1 cellular context compared by ENCODE assay signal in genomic region chr17:21296097-21297025, GRCh38.
TF ChIP-seq lines count a peak whose summit lies in the region.

No MANE protein-coding gene starts in this region.

TF ChIP-seq in WTC11, 78 proteins besides CTCF, POLR2A, EP300 and RAD21 (continued from another document):
- TF ChIP-seq FOXP4 (CRISPR knock-in tag; IDR thresholded peaks at IDR 0.05): no peak
- no peak for TF ChIP-seq ATF6 (CRISPR knock-in tag; IDR thresholded peaks at IDR 0.05)
- TF ChIP-seq PREB (CRISPR knock-in tag; IDR thresholded peaks at IDR 0.05; ENCODE audit: borderline replicate concordance): no peak
- TF ChIP-seq ZNF671 (CRISPR knock-in tag; IDR thresholded peaks at IDR 0.05): no peak
- TF ChIP-seq ZNF425 (CRISPR knock-in tag; conservative IDR thresholded peaks at IDR 0.05): no peak
- TF ChIP-seq ARID4B (CRISPR knock-in tag; IDR thresholded peaks at IDR 0.05; ENCODE audit: borderline replicate concordance): no peak
- no peak for TF ChIP-seq JAZF1 (CRISPR knock-in tag; IDR thresholded peaks at IDR 0.05)
- no peak for TF ChIP-seq FOXK1 (CRISPR knock-in tag; IDR thresholded peaks at IDR 0.05)
- TF ChIP-seq MLX (CRISPR knock-in tag; IDR thresholded peaks at IDR 0.05): no peak
- TF ChIP-seq CREB1 (CRISPR knock-in tag; IDR thresholded peaks at IDR 0.05): no peak
